ENCODE assay signal across 2 cellular contexts in genomic region chr1:24639881-24640280, GRCh38.
TF ChIP-seq lines count a peak whose summit lies in the region.

No MANE protein-coding gene starts in this region.

TF ChIP-seq in H1, 55 proteins besides CTCF, POLR2A, EP300 and RAD21 (continued from another document):
- TF ChIP-seq CHD7 (IDR thresholded peaks at IDR 0.05; ENCODE audit: insufficient replicate concordance, low read length): no peak
- TF ChIP-seq NRF1 (IDR thresholded peaks at IDR 0.05; ENCODE audit: low read depth, low read length): no peak
- no peak for TF ChIP-seq ATF2 (IDR thresholded peaks at IDR 0.05; ENCODE audit: low read length)
- no peak for TF ChIP-seq EGR1 (IDR thresholded peaks at IDR 0.05; ENCODE audit: borderline replicate concordance, low read depth, low read length)
- no peak for TF ChIP-seq ATF3 (IDR thresholded peaks at IDR 0.05; ENCODE audit: insufficient read depth, low read depth, low read length)
- no peak for TF ChIP-seq BACH1 (IDR thresholded peaks at IDR 0.05; ENCODE audit: low read length)

TF ChIP-seq in GM23338, 12 proteins besides CTCF, POLR2A, EP300 and RAD21 (continued from another document):
- TF ChIP-seq REST (IDR thresholded peaks at IDR 0.05; ENCODE audit: unreplicated experiment): no peak
- no peak for TF ChIP-seq JUNB (IDR thresholded peaks at IDR 0.05; ENCODE audit: unreplicated experiment)
- no peak for TF ChIP-seq STAT1 (IDR thresholded peaks at IDR 0.05; ENCODE audit: unreplicated experiment)
- TF ChIP-seq POLR2AphosphoS5 (IDR thresholded peaks at IDR 0.05; ENCODE audit: low read depth): no peak
- no peak for TF ChIP-seq EZH2phosphoT487 (IDR thresholded peaks at IDR 0.05; ENCODE audit: unreplicated experiment)
- no peak for TF ChIP-seq ZNF114 (CRISPR knock-in tag; IDR thresholded peaks at IDR 0.05)
- no peak for TF ChIP-seq ZNF331 (CRISPR knock-in tag; IDR thresholded peaks at IDR 0.05; ENCODE audit: low read depth)
- TF ChIP-seq ETS1 (IDR thresholded peaks at IDR 0.05): no peak
- TF ChIP-seq ZNF462 (CRISPR knock-in tag; IDR thresholded peaks at IDR 0.05): no peak
- TF ChIP-seq CREB1 (CRISPR knock-in tag; IDR thresholded peaks at IDR 0.05; ENCODE audit: low read depth): no peak
